ENCODE assay signal across 1 cellular context in the genomic region with DNA sequence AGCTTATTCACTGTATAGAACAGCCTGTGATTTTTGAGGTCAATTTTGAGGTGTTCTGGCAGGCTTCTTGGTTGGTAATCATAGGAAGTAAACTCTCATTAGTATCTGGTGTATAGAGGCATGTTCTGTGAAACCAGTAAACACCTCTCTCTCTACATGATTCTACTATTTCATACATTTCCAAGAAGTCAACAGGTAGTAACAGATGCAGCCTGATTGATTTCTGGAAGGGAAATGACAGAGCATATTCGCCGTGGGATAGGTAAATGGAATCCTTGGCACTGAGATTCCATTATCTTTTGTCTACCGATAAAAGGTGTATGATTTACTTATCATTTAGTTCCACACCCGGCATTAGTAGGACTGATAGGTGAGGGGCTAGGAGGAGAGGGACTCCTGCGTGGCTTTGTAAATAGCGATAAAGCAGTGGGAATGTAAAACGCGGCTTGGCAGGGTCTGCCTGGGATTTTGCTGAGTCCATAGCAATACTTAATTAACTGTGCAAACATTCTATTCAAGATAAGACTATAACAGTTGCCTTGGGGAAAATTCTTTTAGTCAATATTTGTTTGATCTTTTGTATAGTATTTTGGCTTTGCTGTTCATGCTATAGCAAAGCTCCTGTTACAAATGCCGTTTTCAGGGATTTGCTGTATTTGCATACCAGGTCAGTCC.
TF ChIP-seq lines count a peak whose summit lies in the region.

No MANE protein-coding gene starts in this region.

TF ChIP-seq in IMR-90, 13 proteins besides CTCF, POLR2A, EP300 and RAD21:
- TF ChIP-seq MAZ (IDR thresholded peaks at IDR 0.05; ENCODE audit: borderline replicate concordance, low read depth, low read length) (no peak), MAFK (IDR thresholded peaks at IDR 0.05; ENCODE audit: low read depth, low read length) (no peak), RFX5 (IDR thresholded peaks at IDR 0.05; ENCODE audit: low read depth, low read length) (no peak), CHD1 (IDR thresholded peaks at IDR 0.05; ENCODE audit: low read depth, low read length) (no peak), RCOR1 (IDR thresholded peaks at IDR 0.05; ENCODE audit: insufficient replicate concordance, low read length) (no peak), NFE2L2 (IDR thresholded peaks at IDR 0.05; ENCODE audit: low read depth, low read length) (no peak), MXI1 (IDR thresholded peaks at IDR 0.05; ENCODE audit: borderline replicate concordance, low read depth, low read length) (no peak), BHLHE40 (IDR thresholded peaks at IDR 0.05; ENCODE audit: low read depth, low read length) (no peak), FOS (IDR thresholded peaks at IDR 0.05; ENCODE audit: low read depth, low read length) (no peak), CEBPB (IDR thresholded peaks at IDR 0.05; ENCODE audit: low read depth, low read length) (no peak), SMC3 (IDR thresholded peaks at IDR 0.05; ENCODE audit: low read depth, low read length) (no peak)
- TF ChIP-seq, protein P1, sequence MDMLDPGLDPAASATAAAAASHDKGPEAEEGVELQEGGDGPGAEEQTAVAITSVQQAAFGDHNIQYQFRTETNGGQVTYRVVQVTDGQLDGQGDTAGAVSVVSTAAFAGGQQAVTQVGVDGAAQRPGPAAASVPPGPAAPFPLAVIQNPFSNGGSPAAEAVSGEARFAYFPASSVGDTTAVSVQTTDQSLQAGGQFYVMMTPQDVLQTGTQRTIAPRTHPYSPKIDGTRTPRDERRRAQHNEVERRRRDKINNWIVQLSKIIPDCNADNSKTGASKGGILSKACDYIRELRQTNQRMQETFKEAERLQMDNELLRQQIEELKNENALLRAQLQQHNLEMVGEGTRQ (IDR thresholded peaks at IDR 0.05; ENCODE audit: low read depth, low read length) = no peak
- TF ChIP-seq, protein P2, sequence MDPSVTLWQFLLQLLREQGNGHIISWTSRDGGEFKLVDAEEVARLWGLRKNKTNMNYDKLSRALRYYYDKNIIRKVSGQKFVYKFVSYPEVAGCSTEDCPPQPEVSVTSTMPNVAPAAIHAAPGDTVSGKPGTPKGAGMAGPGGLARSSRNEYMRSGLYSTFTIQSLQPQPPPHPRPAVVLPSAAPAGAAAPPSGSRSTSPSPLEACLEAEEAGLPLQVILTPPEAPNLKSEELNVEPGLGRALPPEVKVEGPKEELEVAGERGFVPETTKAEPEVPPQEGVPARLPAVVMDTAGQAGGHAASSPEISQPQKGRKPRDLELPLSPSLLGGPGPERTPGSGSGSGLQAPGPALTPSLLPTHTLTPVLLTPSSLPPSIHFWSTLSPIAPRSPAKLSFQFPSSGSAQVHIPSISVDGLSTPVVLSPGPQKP (IDR thresholded peaks at IDR 0.05; ENCODE audit: borderline replicate concordance, low read depth, low read length) = no peak
